Comparison of ENCODE assay signal across 8 cellular contexts in genomic region chr18:68847219-68847860, GRCh38. TPM values are rescaled to one million over a fixed set of nuclear protein-coding genes. Genes with fewer than 3 reads are reported as not detected.
DNase-seq lines count a peak whose midpoint lies in the region; ATAC-seq and TF ChIP-seq lines count a peak whose summit lies in the region.

No MANE protein-coding gene starts in this region.

- ATAC-seq in left lung, result peak; percentile 34
- ATAC-seq in HG02970 (IDR thresholded peaks at IDR 0.05; ENCODE audit: low FRiP score, unreplicated experiment), result no peak

- H3K9me3 ChIP-seq in adipocyte (ENCODE audit: control insufficient read depth, low read length) (no peaks in the 10 kb centered on the region), left lung (no peaks in the 10 kb centered on the region)

- H3K27me3 ChIP-seq in adipocyte (replicated peaks; ENCODE audit: control insufficient read depth, insufficient read depth, low read length), result no peaks in the 10 kb centered on the region
- no peaks in the 10 kb centered on the region for H3K27me3 ChIP-seq in left lung

- no peak for DNase-seq in LNCaP clone FGC (ENCODE audit: low read depth)
- DNase-seq in adipocyte (ENCODE audit: low read depth), result peak; percentile 62
- DNase-seq in left lung, result no peak
- DNase-seq in iPS-NIHi11 (ENCODE audit: low spot score), result no peak
- DNase-seq in activated effector memory CD4-positive, alpha-beta T cell treated with anti-CD3 and anti-CD28 coated beads, Interleukin-2, amount 50 U/mL, for 16 hours, result no peak

- H3K4me1 ChIP-seq in adipocyte (ENCODE audit: control insufficient read depth, insufficient read depth, low read length) (no peaks in the 10 kb centered on the region), left lung (peaks cover 0 to 5% of the 10 kb centered on the region in 2 donors)

- H3K27ac ChIP-seq in 22Rv1 (no peak overlapping the region), left lung (no peak overlapping the region)

- no peaks in the 10 kb centered on the region for H3K36me3 ChIP-seq in adipocyte (ENCODE audit: control insufficient read depth, insufficient read depth, low read length, severe bottlenecking)
- H3K36me3 ChIP-seq in left lung, result no peaks in the 10 kb centered on the region

- H3K9ac ChIP-seq in adipocyte (ENCODE audit: low read length), result no peak overlapping the region

- intact Hi-C loops in left lung (cut with DNase I), result no loop called here

- TF ChIP-seq CTCF in 22Rv1 (IDR thresholded peaks at IDR 0.05) (peak; percentile 84), GM12875 (IDR thresholded peaks at IDR 0.05; ENCODE audit: borderline replicate concordance, insufficient read depth, low read depth, low read length) (peak; percentile 37; the same call in 1 of the 2 replicates), LNCaP clone FGC (IDR thresholded peaks at IDR 0.05; ENCODE audit: control insufficient read depth, extremely low read depth, insufficient read depth) (peak; percentile 58), left lung (IDR thresholded peaks at IDR 0.05) (peak; percentile 26 to 64)

- H3K4me3 ChIP-seq in GM12875 (ENCODE audit: low read depth, low read length) (no peak overlapping the region), LNCaP clone FGC (ENCODE audit: low read depth, low read length) (no peak overlapping the region), adipocyte (ENCODE audit: low read length) (no peak overlapping the region), left lung (no peak overlapping the region)

RNA-seq across cellular contexts. Expression of gene CCDC102B, which starts 49.5 kb away (rescaled TPM):
- total RNA-seq in left lung, result 10 to 100 TPM; 60.7 to 78.3 TPM
